ENCODE assay signal across 33 cellular contexts in genomic region chr2:17867133-17867532, GRCh38. TPM values are rescaled to one million over a fixed set of nuclear protein-coding genes. Genes with fewer than 3 reads are reported as not detected.
"Had no signal": no experiment of that assay in that cellular context is flagged by ENCODE, and none has a peak within 500 bp of the region (broad histone marks: within the 10 kb centered on the region; RNA-seq: fewer than 3 reads in every experiment).

No MANE protein-coding gene starts in this region.

- H3K4me2 ChIP-seq: smooth muscle cell had no signal

- H3K9me3 ChIP-seq: colonic mucosa, esophagus muscularis mucosa, gastrocnemius medialis, sigmoid colon, transverse colon had no signal

- H3K4me1 ChIP-seq: colonic mucosa, gastrocnemius medialis, transverse colon had no signal

- DNase-seq: activated CD4-positive, alpha-beta T cell treated with anti-CD3 and anti-CD28 coated beads, Interleukin-2, amount 10 ng/mL, durations not matched to agents 7 days and 5 days; activated CD4-positive, CD25-positive, alpha-beta regulatory T cell treated with anti-CD3 and anti-CD28 coated beads, Interleukin-2, amount 50 U/mL, for 72 hours; activated CD8-positive, alpha-beta memory T cell treated with anti-CD3 and anti-CD28 coated beads, Interleukin-2, amount 10 ng/mL, durations not matched to agents 7 days and 5 days; activated CD8-positive, alpha-beta T cell treated with anti-CD3 and anti-CD28 coated beads for 36 hours; activated effector memory CD4-positive, alpha-beta T cell treated with anti-CD3 and anti-CD28 coated beads, Interleukin-2, amount 50 U/mL, for 16 hours; activated naive CD4-positive, alpha-beta T cell treated with anti-CD3 and anti-CD28 coated beads, Interleukin-2, amount 10 ng/mL, durations not matched to agents 7 days and 5 days; activated T-cell treated with anti-CD3 and anti-CD28 coated beads for 4 hours; colonic mucosa; dorsolateral prefrontal cortex; effector memory CD8-positive, alpha-beta T cell; gastrocnemius medialis; hippocampal formation; left cardiac atrium; naive B cell; occipital lobe; sigmoid colon; stimulated activated CD4-positive, alpha-beta T cell treated with anti-CD3 and anti-CD28 coated beads, Interleukin-2, amount 100 ng/mL, for 48 hours; stimulated activated CD8-positive, alpha-beta memory T cell treated with anti-CD3 and anti-CD28 coated beads, Interleukin-4, amount 100 ng/mL, for 48 hours; stimulated activated naive B cell treated with anti-CD40 and anti-IgM and Interleukin-4, amounts not matched to agents 10 μg/mL and 1 μg/mL and 100 μg/mL, for 72 hours; T-cell; transverse colon; WERI-Rb-1 had no signal

- FAIRE-seq: endothelial cell of umbilical vein, islet of Langerhans, TTC549 had no signal

- H3K27me3 ChIP-seq: colonic mucosa, esophagus muscularis mucosa, gastrocnemius medialis, sigmoid colon, transverse colon had no signal

- H3K36me3 ChIP-seq: colonic mucosa, esophagus muscularis mucosa, gastrocnemius medialis, sigmoid colon, transverse colon, WERI-Rb-1 had no signal

- H3K4me3 ChIP-seq: colonic mucosa, dorsolateral prefrontal cortex, esophagus muscularis mucosa, gastrocnemius medialis, sigmoid colon, smooth muscle cell, transverse colon had no signal

- H3K27ac ChIP-seq: colonic mucosa, dorsolateral prefrontal cortex, esophagus muscularis mucosa, gastrocnemius medialis, sigmoid colon, transverse colon, WERI-Rb-1 had no signal

RNA-seq across cellular contexts. Expression of gene KCNS3, which starts 11.3 kb away (rescaled TPM):
- total RNA-seq: activated CD4-positive, alpha-beta T cell treated with anti-CD3 and anti-CD28 coated beads, Interleukin-2, amount 10 ng/mL, durations not matched to agents 7 days and 5 days; activated CD8-positive, alpha-beta memory T cell treated with anti-CD3 and anti-CD28 coated beads, Interleukin-2, amount 10 ng/mL, durations not matched to agents 7 days and 5 days; activated CD8-positive, alpha-beta T cell treated with anti-CD3 and anti-CD28 coated beads for 36 hours had no signal

RNA-seq across cellular contexts. Expression of gene MSGN1, which starts 50.9 kb away (rescaled TPM):
- total RNA-seq: activated CD4-positive, alpha-beta T cell treated with anti-CD3 and anti-CD28 coated beads, Interleukin-2, amount 10 ng/mL, durations not matched to agents 7 days and 5 days; activated CD8-positive, alpha-beta memory T cell treated with anti-CD3 and anti-CD28 coated beads, Interleukin-2, amount 10 ng/mL, durations not matched to agents 7 days and 5 days; activated CD8-positive, alpha-beta T cell treated with anti-CD3 and anti-CD28 coated beads for 36 hours; colonic mucosa; dorsolateral prefrontal cortex; endothelial cell of umbilical vein; esophagus muscularis mucosa; gastrocnemius medialis; left cardiac atrium; lower leg skin; mesenteric fat pad; mucosa of gallbladder; occipital lobe; renal cortical epithelial cell; sigmoid colon; smooth muscle cell; T-cell; temporal lobe had no signal
- polyA plus RNA-seq: endothelial cell of umbilical vein, neural cell had no signal
